Comparison of ENCODE assay signal across 16 cellular contexts in the genomic region with DNA sequence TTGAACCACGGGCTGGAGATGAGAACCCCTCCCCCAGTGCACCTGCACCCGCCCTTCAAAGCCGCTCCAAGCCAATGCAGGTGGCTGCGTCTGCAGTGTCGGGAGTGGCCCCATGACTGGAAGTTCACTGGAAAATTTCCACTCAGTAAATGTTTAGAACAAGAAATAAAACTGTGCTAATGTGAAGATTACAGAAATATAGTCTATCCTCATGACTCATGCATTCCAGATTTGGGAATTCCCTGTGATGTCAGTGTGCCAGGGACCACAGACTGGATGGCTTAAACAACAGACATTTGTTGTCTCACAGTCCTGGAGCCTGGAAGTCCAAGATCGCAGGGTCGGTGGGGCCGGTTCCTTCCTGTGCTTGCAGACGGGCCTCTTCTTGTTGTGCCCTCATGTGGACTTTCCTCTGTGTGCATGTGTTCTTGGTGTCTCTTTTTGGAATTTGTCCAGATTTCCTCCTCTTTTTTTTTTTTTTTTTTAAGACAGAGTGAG. TPM values are rescaled to one million over a fixed set of nuclear protein-coding genes. Genes with fewer than 3 reads are reported as not detected.
"Had no signal": no experiment of that assay in that cellular context is flagged by ENCODE, and none has a peak within 500 bp of the region (broad histone marks: within the 10 kb centered on the region; RNA-seq: fewer than 3 reads in every experiment).

No MANE protein-coding gene starts in this region.

RNA-seq across cellular contexts. Expression of a gene that starts 6.1 kb away (rescaled TPM):
- total RNA-seq: cerebellum, dermis microvascular lymphatic vessel endothelial cell, endodermal cell, esophagus muscularis mucosa, fibroblast of villous mesenchyme, mucosa of gallbladder, myocyte, natural killer cell, neural crest cell, ovary, progenitor cell of endocrine pancreas, skeletal muscle tissue, spleen, temporal lobe, upper lobe of left lung, vagina had no signal
- polyA plus RNA-seq: ovary, spleen had no signal
